ENCODE assay signal across 7 cellular contexts in genomic region chr2:153818242-153818641, GRCh38. TPM values are rescaled to one million over a fixed set of nuclear protein-coding genes. Genes with fewer than 3 reads are reported as not detected.
"Had no signal": no experiment of that assay in that cellular context is flagged by ENCODE, and none has a peak within 500 bp of the region (broad histone marks: within the 10 kb centered on the region; RNA-seq: fewer than 3 reads in every experiment).

No MANE protein-coding gene starts in this region.

- FAIRE-seq: HTR-8/SVneo had no signal

- H3K4me3 ChIP-seq: GM23248 had no signal

- DNase-seq: GM23248, GOT3, H7, HCEC 1CT, IMR-90 had no signal

- H3K27ac ChIP-seq: GM23248 had no signal

- H2AFZ ChIP-seq: GM23248 had no signal

- H3K9ac ChIP-seq: GM23248 had no signal

RNA-seq across cellular contexts. Expression of gene GALNT13, which starts 53.5 kb away (rescaled TPM):
- total RNA-seq: HT-29, IMR-90 had no signal
- polyA plus RNA-seq: GM23248 had no signal
